In genomic region chr12:89775336-89776005, GRCh38 we compare ENCODE assay signal across 16 cellular contexts.
DNase-seq lines count a peak whose midpoint lies in the region; ATAC-seq and TF ChIP-seq lines count a peak whose summit lies in the region.
"Had no signal": no experiment of that assay in that cellular context is flagged by ENCODE, and none has a peak within 500 bp of the region (broad histone marks: within the 10 kb centered on the region; RNA-seq: fewer than 3 reads in every experiment).

No MANE protein-coding gene starts in this region.

- no peak overlapping the region for H3K4me3 Mint-ChIP-seq in GM23338
- H3K4me3 Mint-ChIP-seq: CD4-positive, alpha-beta T cell; stimulated activated naive CD8-positive, alpha-beta T cell treated with anti-CD3 and anti-CD28 coated beads, Interleukin-15, amount 100 ng/mL, for 72 hours; WTC11 had no signal

- no peaks in the 10 kb centered on the region for H3K36me3 Mint-ChIP-seq in GM23338 (ENCODE audit: low read depth)
- H3K36me3 Mint-ChIP-seq: WTC11 had no signal

- no peaks in the 10 kb centered on the region for H3K79me2 ChIP-seq in GM23338 (replicated peaks; ENCODE audit: insufficient read depth)

- no peaks in the 10 kb centered on the region for H3F3A ChIP-seq in GM23338 (replicated peaks; ENCODE audit: low read depth)

- DNase-seq in GM03348 (ENCODE audit: low spot score) (peak; percentile 23), NCI-H226 (peak; percentile 56), foreskin keratinocyte (peak; percentile 44 to 78), skeletal muscle cell (ENCODE audit: low read depth) (peak; percentile 31), GM23338 (ENCODE audit: low spot score) (no peak)
- DNase-seq: CD4-positive, alpha-beta T cell; dorsolateral prefrontal cortex; midbrain; NCI-H146; NCI-H510A treated with DMSO at 0.1 percent for 48 hours; nucleus accumbens; stimulated activated naive CD8-positive, alpha-beta T cell treated with anti-CD3 and anti-CD28 coated beads, Interleukin-15, amount 100 ng/mL, for 72 hours; T-helper 1 cell had no signal

- no peak overlapping the region for H3K4me2 ChIP-seq in GM23338

- ATAC-seq in foreskin keratinocyte = no peak
- ATAC-seq in GM21515 (IDR thresholded peaks at IDR 0.05; ENCODE audit: unreplicated experiment) = no peak
- no peak for ATAC-seq in HG02678 (IDR thresholded peaks at IDR 0.05; ENCODE audit: unreplicated experiment)
- no peak for ATAC-seq in GM23338
- ATAC-seq: stimulated activated naive CD8-positive, alpha-beta T cell treated with anti-CD3 and anti-CD28 coated beads, Interleukin-15, amount 100 ng/mL, for 72 hours; WTC11 had no signal

- H3K9me2 ChIP-seq in GM23338 (ENCODE audit: insufficient read depth) = 0 out of 2 replicates have a peak, but pooled peaks cover 4% of the 10 kb centered on the region

- H3K36me3 ChIP-seq in GM23338 (ENCODE audit: insufficient read depth) = no peaks in the 10 kb centered on the region

- peaks cover 13% of the 10 kb centered on the region for H3K4me1 ChIP-seq in foreskin keratinocyte
- H3K4me1 ChIP-seq in GM23338 (ENCODE audit: insufficient read depth) = no peaks in the 10 kb centered on the region

- H3K4me3 ChIP-seq in skeletal muscle cell (ENCODE audit: low read depth, low read length) = no peak overlapping the region
- no peak overlapping the region for H3K4me3 ChIP-seq in GM23338
- H3K4me3 ChIP-seq: dorsolateral prefrontal cortex had no signal

- no peak overlapping the region for H2AFZ ChIP-seq in GM23338

- peaks cover 3% of the 10 kb centered on the region; the same call in 1 of the 3 replicates for H3K9me3 Mint-ChIP-seq in GM23338

- peaks cover 6% of the 10 kb centered on the region; the same call in 1 of the 3 replicates for H3K4me1 Mint-ChIP-seq in GM23338
- H3K4me1 Mint-ChIP-seq: stimulated activated naive CD8-positive, alpha-beta T cell treated with anti-CD3 and anti-CD28 coated beads, Interleukin-15, amount 100 ng/mL, for 72 hours had no signal

- TF ChIP-seq CTCF in foreskin keratinocyte (conservative IDR thresholded peaks at IDR 0.05) (no peak), GM23338 (conservative IDR thresholded peaks at IDR 0.05; ENCODE audit: low read depth in 2 of 2) (no peak)

- no peak overlapping the region for H3K27ac Mint-ChIP-seq in GM23338
- H3K27ac Mint-ChIP-seq: CD4-positive, alpha-beta T cell; stimulated activated naive CD8-positive, alpha-beta T cell treated with anti-CD3 and anti-CD28 coated beads, Interleukin-15, amount 100 ng/mL, for 72 hours; WTC11 had no signal

- H3K27ac ChIP-seq in foreskin keratinocyte (no peak overlapping the region), GM23338 (ENCODE audit: low read depth) (no peak overlapping the region)
- H3K27ac ChIP-seq: dorsolateral prefrontal cortex had no signal

- no peaks in the 10 kb centered on the region for H4K20me1 ChIP-seq in GM23338 (replicated peaks; ENCODE audit: insufficient read depth)

- no peaks in the 10 kb centered on the region for H3K27me3 Mint-ChIP-seq in GM23338 (ENCODE audit: insufficient read depth, low read depth, poor library complexity)
- H3K27me3 Mint-ChIP-seq: CD4-positive, alpha-beta T cell; stimulated activated naive CD8-positive, alpha-beta T cell treated with anti-CD3 and anti-CD28 coated beads, Interleukin-15, amount 100 ng/mL, for 72 hours had no signal

- no peaks in the 10 kb centered on the region for H3K27me3 ChIP-seq in foreskin keratinocyte
- H3K27me3 ChIP-seq in GM23338 (ENCODE audit: insufficient read depth) = no peaks in the 10 kb centered on the region
- H3K27me3 ChIP-seq: dorsolateral prefrontal cortex had no signal

TF ChIP-seq in GM23338, 12 proteins besides CTCF, POLR2A, EP300 and RAD21:
- no peak for TF ChIP-seq EZH2phosphoT487 (IDR thresholded peaks at IDR 0.05; ENCODE audit: unreplicated experiment)
